8 cellular contexts compared by ENCODE assay signal in genomic region chr15:96331141-96331941, GRCh38. TPM values are rescaled to one million over a fixed set of nuclear protein-coding genes. Genes with fewer than 3 reads are reported as not detected.
DNase-seq lines count a peak whose midpoint lies in the region; ATAC-seq, FAIRE-seq and TF ChIP-seq lines count a peak whose summit lies in the region.

No MANE protein-coding gene starts in this region.

- H2AFZ ChIP-seq in GM23248 = no peak overlapping the region

- no peaks in the 10 kb centered on the region for H3K9me2 ChIP-seq in GM23248 (ENCODE audit: insufficient read depth)

- H3K4me2 ChIP-seq in GM23248 (ENCODE audit: unreplicated experiment) = peak overlapping the region; percentile 82

- DNase-seq in ACHN (peak; percentile 22), GM23248 (peak; percentile 71), WERI-Rb-1 (no peak), cardiac muscle cell (ENCODE audit: low read depth in 1 of 2, low spot score in 1 of 2) (peak in 1 of 2 donors; percentile 78), sciatic nerve (ENCODE audit: low spot score) (peak; percentile 59), NCI-H2107 (lab: John Stamatoyannopoulos, UW) (no peak), HTR-8/SVneo (ENCODE audit: insufficient read length, low spot score) (no peak)
- DNase-seq in activated CD8-positive, alpha-beta memory T cell treated with anti-CD3 and anti-CD28 coated beads, Interleukin-2, amount 50 U/mL, for 4 hours = no peak

- FAIRE-seq in HTR-8/SVneo (lab: Jason Lieb, UNC) = no peak

- peaks cover 23% of the 10 kb centered on the region for H3K36me3 ChIP-seq in GM23248 (ENCODE audit: low read depth)
- H3K36me3 ChIP-seq in WERI-Rb-1 = no peaks in the 10 kb centered on the region
- H3K36me3 ChIP-seq in cardiac muscle cell = no peaks in the 10 kb centered on the region

- H3K9me3 ChIP-seq in GM23248 (ENCODE audit: low read depth) (no peaks in the 10 kb centered on the region), WERI-Rb-1 (ENCODE audit: severe bottlenecking) (peaks cover 4% of the 10 kb centered on the region), cardiac muscle cell (ENCODE audit: low read depth) (no peaks in the 10 kb centered on the region)

- H3K27ac ChIP-seq in GM23248 (peak overlapping the region; percentile 94), WERI-Rb-1 (no peak overlapping the region), cardiac muscle cell (no peak overlapping the region)

- H3K79me2 ChIP-seq in GM23248 (ENCODE audit: insufficient read depth) = peaks cover 85% of the 10 kb centered on the region

- H3K4me3 ChIP-seq in GM23248 = peak overlapping the region; percentile 99
- H3K4me3 ChIP-seq in WERI-Rb-1 (ENCODE audit: low read depth, low read length) = peak overlapping the region; percentile 33
- H3K4me3 ChIP-seq in cardiac muscle cell = peak overlapping the region; percentile 75

- no peaks in the 10 kb centered on the region for H4K20me1 ChIP-seq in GM23248 (ENCODE audit: insufficient read depth)

- in situ Hi-C loops in ACHN (cut with HindIII; ENCODE audit: low pct_ligation_motif_present, low pct_unique_long_range_greater_than_20kb, low sequenced_read_pairs) = no loop called here
- in situ Hi-C loops in GM23248 (cut with MboI) = no loop called here

- peaks cover 22% of the 10 kb centered on the region for H3K4me1 ChIP-seq in GM23248 (ENCODE audit: insufficient read depth)
- H3K4me1 ChIP-seq in cardiac muscle cell (ENCODE audit: low read depth) = peaks cover 7% of the 10 kb centered on the region

- TF ChIP-seq CTCF in WERI-Rb-1 (IDR thresholded peaks at IDR 0.05; ENCODE audit: low read depth, low read length) = no peak
- no peak for TF ChIP-seq CTCF in cardiac muscle cell (IDR thresholded peaks at IDR 0.05; ENCODE audit: low read depth, low read length)

- peaks cover 46% of the 10 kb centered on the region for H3F3A ChIP-seq in GM23248 (ENCODE audit: insufficient read depth)

- H3K27me3 ChIP-seq in GM23248 (replicated peaks; ENCODE audit: insufficient read depth) = no peaks in the 10 kb centered on the region
- peaks cover 74% of the 10 kb centered on the region for H3K27me3 ChIP-seq in WERI-Rb-1 (ENCODE audit: insufficient read depth, low read depth, severe bottlenecking)
- H3K27me3 ChIP-seq in cardiac muscle cell = peaks cover 90% of the 10 kb centered on the region

- 1% methylated on average over 26 to 45 of the region's 77 CpGs for WGBS in GM23248 (ENCODE audit: low coverage in 1 of 2, low lambda C conversion rate in 2 of 2, missing lambda C conversion rate in 2 of 2), 2 experiments

- peak overlapping the region; percentile 93 for H3K9ac ChIP-seq in GM23248

- ATAC-seq in sciatic nerve = no peak

- intact Hi-C loops in sciatic nerve (cut with DNase I) = loop anchor here (5.0 kb wide), 1 partner anchor 561 kb away; no protein-coding TSS in a partner anchor

RNA-seq across cellular contexts. Expression of gene NR2F2, which starts 0.8 kb away (rescaled TPM):
- total RNA-seq in GM23248 (2014; rRNA removed; shearing (Covaris generic)) = 5.9 and 7.3 TPM in 2 replicates
- polyA plus RNA-seq in GM23248 (2016; fragmentation: Nextera tagmentation; extraction: Ambion mirVana) = 23.8 and 25.1 TPM in 2 replicates
- 0.63 and 0.99 TPM in 2 replicates for total RNA-seq in cardiac muscle cell
- 1.2 and 1.5 TPM in 2 replicates for polyA plus RNA-seq in cardiac muscle cell
- 242 TPM for total RNA-seq in sciatic nerve

Comparison
In these comparisons a context has a peak if more than half of its experiments do, and no peak if none do; other contexts are left out.
1. DNase-seq: peak in ACHN (single experiment), GM23248 (single experiment) and sciatic nerve (single experiment); none in WERI-Rb-1 (single experiment), activated CD8-positive, alpha-beta memory T cell treated with anti-CD3 and anti-CD28 coated beads, Interleukin-2, amount 50 U/mL, for 4 hours (single experiment), NCI-H2107 (single experiment) and HTR-8/SVneo (single experiment).
2. H3K4me3 ChIP-seq: peak in every context shown above with its lines; median percentile 99 in GM23248; 75 in cardiac muscle cell; 33 in WERI-Rb-1.
3. RNA of gene NR2F2, which starts 0.8 kb away (total RNA-seq): 242 TPM in sciatic nerve (single experiment); 5.9 to 7.3 TPM in GM23248 and 0.63 to 0.99 TPM in cardiac muscle cell; every median in the first group is over 10 times any median in the second.